ENCODE assay signal across 12 cellular contexts in the genomic region with DNA sequence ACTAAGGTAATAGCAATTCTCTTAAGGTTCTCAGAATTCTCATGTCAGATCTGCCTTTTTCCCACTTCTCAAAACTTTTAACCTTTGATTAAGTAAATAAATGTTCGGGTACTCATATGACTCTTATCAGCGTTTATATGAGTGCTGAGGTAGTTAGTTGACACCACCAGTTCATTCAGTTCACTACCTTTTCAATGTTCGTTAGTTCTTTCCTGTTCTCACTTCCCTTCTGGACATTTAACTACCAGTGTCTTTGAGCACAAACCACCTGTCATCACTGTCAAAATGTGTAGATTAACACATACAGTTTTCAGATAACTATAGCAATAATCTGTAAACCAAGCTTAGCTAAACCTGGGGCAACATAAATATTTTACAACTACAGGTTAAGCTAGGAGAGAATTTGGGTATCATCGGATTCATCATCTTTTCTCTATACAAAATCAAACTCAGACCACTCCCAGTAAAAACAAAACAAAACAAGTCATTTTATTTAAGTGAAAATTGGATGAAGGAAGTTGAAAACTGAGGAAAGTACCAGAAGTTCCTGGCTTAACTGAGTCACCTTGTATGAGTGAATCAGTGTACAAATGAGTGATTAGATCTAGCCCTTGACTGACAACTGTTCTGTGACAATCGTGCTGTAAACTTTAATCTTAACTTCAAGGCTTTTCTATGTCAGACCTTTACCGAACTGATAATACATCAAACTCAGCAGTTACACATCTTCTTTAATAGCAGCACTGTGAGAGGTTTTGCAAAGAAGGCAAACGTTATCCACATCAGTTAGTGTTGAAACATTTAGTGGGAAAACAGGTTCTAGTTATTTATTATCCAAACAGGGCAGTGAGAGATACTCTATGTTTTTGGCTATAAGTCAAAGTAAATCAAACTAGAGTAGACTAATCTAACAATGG. TPM values are rescaled to one million over a fixed set of nuclear protein-coding genes. Genes with fewer than 3 reads are reported as not detected.
DNase-seq lines count a peak whose midpoint lies in the region; ATAC-seq and TF ChIP-seq lines count a peak whose summit lies in the region.
"Had no signal": no experiment of that assay in that cellular context is flagged by ENCODE, and none has a peak within 500 bp of the region (broad histone marks: within the 10 kb centered on the region; RNA-seq: fewer than 3 reads in every experiment).

No MANE protein-coding gene starts in this region.

- H3K4me3 ChIP-seq in GM23338, result no peak overlapping the region

- no peaks in the 10 kb centered on the region for H4K20me1 ChIP-seq in GM23338 (replicated peaks; ENCODE audit: insufficient read depth)

- no peaks in the 10 kb centered on the region for H3K36me3 Mint-ChIP-seq in GM23338 (ENCODE audit: low read depth)

- H2AFZ ChIP-seq in GM23338, result no peak overlapping the region

- H3K4me2 ChIP-seq in GM23338, result no peak overlapping the region
- H3K4me2 ChIP-seq: KMS-11 had no signal

- H3K4me1 ChIP-seq in GM23338 (ENCODE audit: insufficient read depth), result no peaks in the 10 kb centered on the region; the same call in 1 of the 2 replicates

- H3K27me3 Mint-ChIP-seq in GM23338 (ENCODE audit: insufficient read depth, low read depth, poor library complexity), result no peaks in the 10 kb centered on the region

- no peaks in the 10 kb centered on the region for H3F3A ChIP-seq in GM23338 (replicated peaks; ENCODE audit: low read depth)

- DNase-seq in DMS53 treated with DMSO at 0.1 percent for 48 hours (lab: John Stamatoyannopoulos, UW; ENCODE audit: unreplicated experiment), result peak; percentile 69
- peak; percentile 1 for DNase-seq in dermis blood vessel endothelial cell
- DNase-seq in GM23338 (ENCODE audit: low spot score), result no peak
- DNase-seq in posterior cingulate gyrus, result no peak
- no peak for DNase-seq in iPS-NIHi11 (ENCODE audit: low spot score)
- no peak for DNase-seq in NCI-H1694 treated with DMSO at 0.1 percent for 48 hours (lab: John Stamatoyannopoulos, UW)
- DNase-seq: DMS 273 treated with DMSO at 0.1 percent for 48 hours, mesenchymal stem cell had no signal

- H3K36me3 ChIP-seq in GM23338 (ENCODE audit: insufficient read depth), result no peaks in the 10 kb centered on the region

- ATAC-seq in GM19372 (IDR thresholded peaks at IDR 0.05; ENCODE audit: low read depth, unreplicated experiment) (peak; percentile 84), HG03060 (IDR thresholded peaks at IDR 0.05; ENCODE audit: low read depth, unreplicated experiment) (peak; percentile 82), GM23338 (no peak)

- no peaks in the 10 kb centered on the region for H3K27me3 ChIP-seq in GM23338 (ENCODE audit: insufficient read depth)

- TF ChIP-seq CTCF in GM23338 (conservative IDR thresholded peaks at IDR 0.05; ENCODE audit: low read depth in 2 of 2), result no peak

- intact Hi-C loops in posterior cingulate gyrus (cut with DNase I), result no loop called here

- no peaks in the 10 kb centered on the region for H3K79me2 ChIP-seq in GM23338 (replicated peaks; ENCODE audit: insufficient read depth)

- no peaks in the 10 kb centered on the region for H3K9me3 Mint-ChIP-seq in GM23338

- no peak overlapping the region for H3K27ac ChIP-seq in GM23338 (ENCODE audit: low read depth)
- H3K27ac ChIP-seq: KMS-11 had no signal

- H3K4me3 Mint-ChIP-seq in GM23338, result no peak overlapping the region

- H3K27ac Mint-ChIP-seq in GM23338, result no peak overlapping the region

- H3K4me1 Mint-ChIP-seq in GM23338, result peaks cover 2% of the 10 kb centered on the region; the same call in 1 of the 3 replicates

- no peaks in the 10 kb centered on the region for H3K9me2 ChIP-seq in GM23338 (ENCODE audit: insufficient read depth)

TF ChIP-seq in GM23338, 12 proteins besides CTCF, POLR2A, EP300 and RAD21 (continues in another document):
- TF ChIP-seq POLR2AphosphoS5 (IDR thresholded peaks at IDR 0.05; ENCODE audit: low read depth) (no peak), NANOG (IDR thresholded peaks at IDR 0.05; ENCODE audit: borderline replicate concordance) (no peak)
- TF ChIP-seq, protein P1, sequence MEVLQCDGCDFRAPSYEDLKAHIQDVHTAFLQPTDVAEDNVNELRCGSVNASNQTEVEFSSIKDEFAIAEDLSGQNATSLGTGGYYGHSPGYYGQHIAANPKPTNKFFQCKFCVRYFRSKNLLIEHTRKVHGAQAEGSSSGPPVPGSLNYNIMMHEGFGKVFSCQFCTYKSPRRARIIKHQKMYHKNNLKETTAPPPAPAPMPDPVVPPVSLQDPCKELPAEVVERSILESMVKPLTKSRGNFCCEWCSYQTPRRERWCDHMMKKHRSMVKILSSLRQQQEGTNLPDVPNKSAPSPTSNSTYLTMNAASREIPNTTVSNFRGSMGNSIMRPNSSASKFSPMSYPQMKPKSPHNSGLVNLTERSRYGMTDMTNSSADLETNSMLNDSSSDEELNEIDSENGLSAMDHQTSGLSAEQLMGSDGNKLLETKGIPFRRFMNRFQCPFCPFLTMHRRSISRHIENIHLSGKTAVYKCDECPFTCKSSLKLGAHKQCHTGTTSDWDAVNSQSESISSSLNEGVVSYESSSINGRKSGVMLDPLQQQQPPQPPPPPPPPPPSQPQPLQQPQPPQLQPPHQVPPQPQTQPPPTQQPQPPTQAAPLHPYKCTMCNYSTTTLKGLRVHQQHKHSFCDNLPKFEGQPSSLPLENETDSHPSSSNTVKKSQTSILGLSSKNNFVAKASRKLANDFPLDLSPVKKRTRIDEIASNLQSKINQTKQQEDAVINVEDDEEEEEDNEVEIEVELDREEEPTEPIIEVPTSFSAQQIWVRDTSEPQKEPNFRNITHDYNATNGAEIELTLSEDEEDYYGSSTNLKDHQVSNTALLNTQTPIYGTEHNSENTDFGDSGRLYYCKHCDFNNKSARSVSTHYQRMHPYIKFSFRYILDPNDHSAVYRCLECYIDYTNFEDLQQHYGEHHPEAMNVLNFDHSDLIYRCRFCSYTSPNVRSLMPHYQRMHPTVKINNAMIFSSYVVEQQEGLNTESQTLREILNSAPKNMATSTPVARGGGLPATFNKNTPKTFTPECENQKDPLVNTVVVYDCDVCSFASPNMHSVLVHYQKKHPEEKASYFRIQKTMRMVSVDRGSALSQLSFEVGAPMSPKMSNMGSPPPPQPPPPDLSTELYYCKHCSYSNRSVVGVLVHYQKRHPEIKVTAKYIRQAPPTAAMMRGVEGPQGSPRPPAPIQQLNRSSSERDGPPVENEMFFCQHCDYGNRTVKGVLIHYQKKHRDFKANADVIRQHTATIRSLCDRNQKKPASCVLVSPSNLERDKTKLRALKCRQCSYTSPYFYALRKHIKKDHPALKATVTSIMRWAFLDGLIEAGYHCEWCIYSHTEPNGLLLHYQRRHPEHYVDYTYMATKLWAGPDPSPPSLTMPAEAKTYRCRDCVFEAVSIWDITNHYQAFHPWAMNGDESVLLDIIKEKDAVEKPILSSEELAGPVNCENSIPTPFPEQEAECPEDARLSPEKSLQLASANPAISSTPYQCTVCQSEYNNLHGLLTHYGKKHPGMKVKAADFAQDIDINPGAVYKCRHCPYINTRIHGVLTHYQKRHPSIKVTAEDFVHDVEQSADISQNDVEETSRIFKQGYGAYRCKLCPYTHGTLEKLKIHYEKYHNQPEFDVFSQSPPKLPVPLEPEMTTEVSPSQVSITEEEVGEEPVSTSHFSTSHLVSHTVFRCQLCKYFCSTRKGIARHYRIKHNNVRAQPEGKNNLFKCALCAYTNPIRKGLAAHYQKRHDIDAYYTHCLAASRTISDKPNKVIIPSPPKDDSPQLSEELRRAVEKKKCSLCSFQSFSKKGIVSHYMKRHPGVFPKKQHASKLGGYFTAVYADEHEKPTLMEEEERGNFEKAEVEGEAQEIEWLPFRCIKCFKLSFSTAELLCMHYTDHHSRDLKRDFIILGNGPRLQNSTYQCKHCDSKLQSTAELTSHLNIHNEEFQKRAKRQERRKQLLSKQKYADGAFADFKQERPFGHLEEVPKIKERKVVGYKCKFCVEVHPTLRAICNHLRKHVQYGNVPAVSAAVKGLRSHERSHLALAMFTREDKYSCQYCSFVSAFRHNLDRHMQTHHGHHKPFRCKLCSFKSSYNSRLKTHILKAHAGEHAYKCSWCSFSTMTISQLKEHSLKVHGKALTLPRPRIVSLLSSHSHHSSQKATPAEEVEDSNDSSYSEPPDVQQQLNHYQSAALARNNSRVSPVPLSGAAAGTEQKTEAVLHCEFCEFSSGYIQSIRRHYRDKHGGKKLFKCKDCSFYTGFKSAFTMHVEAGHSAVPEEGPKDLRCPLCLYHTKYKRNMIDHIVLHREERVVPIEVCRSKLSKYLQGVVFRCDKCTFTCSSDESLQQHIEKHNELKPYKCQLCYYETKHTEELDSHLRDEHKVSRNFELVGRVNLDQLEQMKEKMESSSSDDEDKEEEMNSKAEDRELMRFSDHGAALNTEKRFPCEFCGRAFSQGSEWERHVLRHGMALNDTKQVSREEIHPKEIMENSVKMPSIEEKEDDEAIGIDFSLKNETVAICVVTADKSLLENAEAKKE (CRISPR knock-in tag; IDR thresholded peaks at IDR 0.05), result no peak
- TF ChIP-seq, protein P2, sequence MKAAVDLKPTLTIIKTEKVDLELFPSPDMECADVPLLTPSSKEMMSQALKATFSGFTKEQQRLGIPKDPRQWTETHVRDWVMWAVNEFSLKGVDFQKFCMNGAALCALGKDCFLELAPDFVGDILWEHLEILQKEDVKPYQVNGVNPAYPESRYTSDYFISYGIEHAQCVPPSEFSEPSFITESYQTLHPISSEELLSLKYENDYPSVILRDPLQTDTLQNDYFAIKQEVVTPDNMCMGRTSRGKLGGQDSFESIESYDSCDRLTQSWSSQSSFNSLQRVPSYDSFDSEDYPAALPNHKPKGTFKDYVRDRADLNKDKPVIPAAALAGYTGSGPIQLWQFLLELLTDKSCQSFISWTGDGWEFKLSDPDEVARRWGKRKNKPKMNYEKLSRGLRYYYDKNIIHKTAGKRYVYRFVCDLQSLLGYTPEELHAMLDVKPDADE (IDR thresholded peaks at IDR 0.05), result no peak

RNA-seq across cellular contexts. Expression of a gene that starts 41.9 kb away (rescaled TPM):
- total RNA-seq in dermis blood vessel endothelial cell, result under 0.01 and 0.05 TPM in 2 replicates
- not detected in 2 replicates for total RNA-seq in GM23338 (2014; rRNA removed; shearing (Covaris generic))
- 0.58 TPM in 1 of 2 replicates, not detected in the other for polyA plus RNA-seq in GM23338 (2016; fragmentation: Nextera tagmentation; extraction: Ambion mirVana)
- total RNA-seq: T-helper 2 cell treated with Interferon-gamma antibody and Interleukin-4, amounts not matched to agents 100 ng/mL and 5 ng/mL, for 36 hours had no signal

Comparison
In these comparisons a context has a peak if more than half of its experiments do, and no peak if none do; other contexts are left out.
1. DNase-seq: peak in DMS53 treated with DMSO at 0.1 percent for 48 hours (single experiment) and dermis blood vessel endothelial cell (single experiment); none in GM23338 (single experiment), posterior cingulate gyrus (0 of 10), iPS-NIHi11 (single experiment) and NCI-H1694 treated with DMSO at 0.1 percent for 48 hours (single experiment).